ENCODE assay signal across 9 cellular contexts in the genomic region with DNA sequence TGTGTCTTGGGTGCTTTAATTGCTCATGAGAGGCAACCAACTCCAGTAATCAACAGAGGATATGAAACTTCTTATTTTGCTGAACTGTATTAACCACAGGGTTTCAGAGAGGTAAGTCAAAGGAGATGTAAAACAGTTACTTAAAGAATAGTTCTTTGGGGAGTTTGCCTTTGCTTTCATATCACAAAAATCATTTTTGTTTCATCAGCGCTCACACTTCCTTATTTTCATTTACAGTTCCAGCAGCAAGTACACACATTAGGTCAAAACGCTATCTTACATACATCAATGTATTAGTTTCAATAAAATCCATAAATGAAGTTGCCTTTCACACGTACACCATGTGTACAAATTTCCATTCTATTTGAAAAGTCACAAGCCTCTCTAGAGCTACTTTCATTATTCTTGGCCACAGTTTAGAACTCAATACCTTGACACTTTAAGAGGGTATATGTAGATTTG. TPM values are rescaled to one million over a fixed set of nuclear protein-coding genes. Genes with fewer than 3 reads are reported as not detected.
DNase-seq lines count a peak whose midpoint lies in the region; ATAC-seq and TF ChIP-seq lines count a peak whose summit lies in the region.
"Had no signal": no experiment of that assay in that cellular context is flagged by ENCODE, and none has a peak within 500 bp of the region (broad histone marks: within the 10 kb centered on the region; RNA-seq: fewer than 3 reads in every experiment).

No MANE protein-coding gene starts in this region.

- H3K27ac ChIP-seq in neuronal stem cell (replicated peaks; ENCODE audit: low read length): no peak overlapping the region

- H3K9me3 Mint-ChIP-seq in progenitor cell of endocrine pancreas (ENCODE audit: low read depth): no peaks in the 10 kb centered on the region

- H3K18ac ChIP-seq in neuronal stem cell (ENCODE audit: low read length): no peak overlapping the region

- no peak overlapping the region for H2AK5ac ChIP-seq in neuronal stem cell (ENCODE audit: low read depth, low read length)

- intact Hi-C loops in sciatic nerve (cut with DNase I): no loop called here

- H3K9me3 ChIP-seq in neuronal stem cell (replicated peaks in 1 of 2; ENCODE audit: control insufficient read depth in 2 of 2, insufficient read depth in 1 of 2, low read depth in 1 of 2, low read length in 2 of 2): no peaks in the 10 kb centered on the region

- H2BK120ac ChIP-seq in neuronal stem cell (ENCODE audit: low read depth, low read length): no peak overlapping the region

- no CpG with 5 or more reads among the region's 3 CpGs for WGBS in neuronal stem cell (ENCODE audit: extremely low coverage in 2 of 2, insufficient read length in 2 of 2, insufficient replicate concordance in 1 of 2), 2 donors

- H3K9ac ChIP-seq in neuronal stem cell (ENCODE audit: low read depth, low read length, poor library complexity): no peak overlapping the region

- peaks cover 0 to 51% of the 10 kb centered on the region in 2 donors for H3K36me3 ChIP-seq in neuronal stem cell (replicated peaks in 1 of 2; ENCODE audit: control insufficient read depth in 2 of 2, insufficient read depth in 2 of 2, low read length in 2 of 2)

- no peak overlapping the region for H2BK5ac ChIP-seq in neuronal stem cell (ENCODE audit: low read length)

- H3K4me1 Mint-ChIP-seq in progenitor cell of endocrine pancreas (ENCODE audit: low read depth): peaks cover 3% of the 10 kb centered on the region

- H3K79me1 ChIP-seq in neuronal stem cell (ENCODE audit: low read depth, low read length): no peaks in the 10 kb centered on the region

- no peak overlapping the region for H2BK12ac ChIP-seq in neuronal stem cell (ENCODE audit: low read length)

- DNase-seq in SKM-1 treated with dmso at 0.1 percent for 144 hours (lab: John Stamatoyannopoulos, UW; ENCODE audit: unreplicated experiment): peak; percentile 3
- DNase-seq in SKM-1 (lab: John Stamatoyannopoulos, UW; ENCODE audit: unreplicated experiment): no peak
- peak; percentile 88 for DNase-seq in NOMO-1 treated with dmso at 0.1 percent for 144 hours (lab: John Stamatoyannopoulos, UW; ENCODE audit: unreplicated experiment)
- DNase-seq in sciatic nerve (ENCODE audit: low spot score): no peak
- no peak for DNase-seq in progenitor cell of endocrine pancreas (ENCODE audit: low spot score, unreplicated experiment)
- no peak for DNase-seq in neuronal stem cell (ENCODE audit: low spot score)
- no peak for DNase-seq in COLO668 (lab: John Stamatoyannopoulos, UW; ENCODE audit: unreplicated experiment)
- DNase-seq: KG1 had no signal

- H3K4me1 ChIP-seq in neuronal stem cell (ENCODE audit: control insufficient read depth in 2 of 2, insufficient read depth in 1 of 2, low read depth in 1 of 2, low read length in 2 of 2): peaks cover 0 to 2% of the 10 kb centered on the region in 2 donors

- TF ChIP-seq CTCF in progenitor cell of endocrine pancreas (IDR thresholded peaks at IDR 0.05; ENCODE audit: unreplicated experiment): no peak

- no peaks in the 10 kb centered on the region for H3K27me3 ChIP-seq in neuronal stem cell (ENCODE audit: control insufficient read depth in 3 of 3, insufficient read depth in 3 of 3, low read depth in 1 of 3, low read length in 3 of 3)

- no peak overlapping the region for H3K4me3 Mint-ChIP-seq in progenitor cell of endocrine pancreas (ENCODE audit: low read depth)

- no peak overlapping the region for H4K8ac ChIP-seq in neuronal stem cell (ENCODE audit: low read depth, low read length)

- H2BK15ac ChIP-seq in neuronal stem cell (ENCODE audit: low read length): no peak overlapping the region

- no peaks in the 10 kb centered on the region for H3K27me3 Mint-ChIP-seq in progenitor cell of endocrine pancreas

- no peak overlapping the region for H4K91ac ChIP-seq in neuronal stem cell (ENCODE audit: low read depth, low read length, poor library complexity)

- no peak overlapping the region for H3K4ac ChIP-seq in neuronal stem cell (ENCODE audit: low read length)

- H3K23ac ChIP-seq in neuronal stem cell (ENCODE audit: low read depth, low read length, poor library complexity): no peak overlapping the region

- H2AFZ ChIP-seq in neuronal stem cell (ENCODE audit: low read length): no peak overlapping the region

- no peak overlapping the region for H3K14ac ChIP-seq in neuronal stem cell (ENCODE audit: low read length)

- peak; percentile 96 for ATAC-seq in HG02798 (IDR thresholded peaks at IDR 0.05; ENCODE audit: poor library complexity, unreplicated experiment)
- peak; percentile 48 for ATAC-seq in sciatic nerve

- H3K36me3 Mint-ChIP-seq in progenitor cell of endocrine pancreas (ENCODE audit: insufficient read depth): peaks cover 3% of the 10 kb centered on the region

- no peak overlapping the region for H3K4me2 ChIP-seq in neuronal stem cell (ENCODE audit: insufficient read depth, low read length, poor library complexity, severe bottlenecking)

- H3K27ac Mint-ChIP-seq in progenitor cell of endocrine pancreas: no peak overlapping the region

- H3K4me3 ChIP-seq in neuronal stem cell (ENCODE audit: low read length in 2 of 2): no peak overlapping the region

RNA-seq across cellular contexts. Expression of gene ST8SIA4, which starts 50.1 kb away (rescaled TPM):
- total RNA-seq in sciatic nerve: 17.3 TPM
- 5.5 and 6.8 TPM in 2 replicates for total RNA-seq in progenitor cell of endocrine pancreas
- polyA plus RNA-seq in neuronal stem cell (2013, experiment 1 of 2): 1.9 TPM
- polyA plus RNA-seq in neuronal stem cell (2013, experiment 2 of 2): 1.9 TPM

Comparison
In these comparisons a context has a peak if more than half of its experiments do, and no peak if none do; other contexts are left out.
1. DNase-seq: peak in SKM-1 treated with dmso at 0.1 percent for 144 hours (single experiment) and NOMO-1 treated with dmso at 0.1 percent for 144 hours (single experiment); none in SKM-1 (single experiment), sciatic nerve (single experiment), progenitor cell of endocrine pancreas (single experiment), neuronal stem cell (single experiment) and COLO668 (single experiment).